ENCODE assay signal across 17 cellular contexts in the genomic region with DNA sequence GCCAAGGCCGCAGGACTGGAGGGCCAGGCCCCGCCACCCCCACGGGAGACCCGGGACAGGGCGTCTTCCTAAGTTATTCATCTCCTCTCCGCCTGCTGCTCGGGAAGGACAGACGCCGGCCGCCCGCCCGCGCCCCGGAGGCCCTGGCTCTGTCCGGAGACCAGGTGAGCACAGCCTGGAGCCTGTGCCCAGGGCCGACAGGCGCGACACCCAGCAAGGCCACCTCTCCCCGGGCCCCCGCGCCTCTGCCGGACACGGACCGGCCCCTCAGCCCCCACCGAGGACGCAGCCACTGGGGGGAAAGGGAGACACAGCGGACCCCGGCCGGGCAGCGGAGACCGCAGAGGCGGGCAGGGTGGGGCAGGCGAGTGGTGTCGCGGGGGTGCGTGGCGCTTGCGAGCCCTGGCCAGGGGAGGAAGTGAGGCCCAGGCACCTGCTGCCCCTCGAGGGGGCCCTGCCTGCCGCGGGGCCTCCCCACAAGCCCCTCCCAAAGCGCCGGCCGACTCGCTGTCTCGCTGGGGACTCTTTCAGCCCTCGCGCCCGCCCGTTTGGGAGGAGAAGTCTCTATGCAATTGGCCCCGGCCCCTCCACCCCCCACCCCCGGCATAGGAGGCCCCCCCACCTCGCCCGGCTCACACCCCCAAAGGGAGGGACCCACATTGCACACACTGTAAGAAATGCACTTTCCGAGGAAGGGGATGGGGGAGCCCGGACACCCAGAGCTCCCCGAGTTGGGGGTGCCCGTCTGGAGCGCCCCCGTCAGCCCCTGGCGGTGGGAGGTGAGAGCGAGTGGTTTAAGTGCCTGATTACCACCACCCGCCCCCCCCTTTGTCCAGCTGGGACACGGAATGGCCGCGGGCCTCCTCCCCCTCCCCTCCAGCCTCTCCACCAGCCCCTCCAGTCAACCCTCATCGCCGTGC. TPM values are rescaled to one million over a fixed set of nuclear protein-coding genes. Genes with fewer than 3 reads are reported as not detected.
DNase-seq lines count a peak whose midpoint lies in the region; ATAC-seq and TF ChIP-seq lines count a peak whose summit lies in the region.
"Had no signal": no experiment of that assay in that cellular context is flagged by ENCODE, and none has a peak within 500 bp of the region (broad histone marks: within the 10 kb centered on the region; RNA-seq: fewer than 3 reads in every experiment).

No MANE protein-coding gene starts in this region.

- H3K27me3 ChIP-seq in breast epithelium (no peaks in the 10 kb centered on the region), gastrocnemius medialis (no peaks in the 10 kb centered on the region), PC-9 (ENCODE audit: insufficient read depth, low read depth) (no peaks in the 10 kb centered on the region), body of pancreas (no peaks in the 10 kb centered on the region)

- in situ Hi-C loops in gastrocnemius medialis (cut with MboI; ENCODE audit: low sequenced_read_pairs in 4 of 4): no loop called here

- TF ChIP-seq POLR2A in breast epithelium (IDR thresholded peaks at IDR 0.05) (no peak), gastrocnemius medialis (IDR thresholded peaks at IDR 0.05) (no peak), body of pancreas (IDR thresholded peaks at IDR 0.05) (no peak)

- BruUV-seq in PC-9 (replicated peaks; lab: Mats Ljungman, UMichigan): no TSS peak

- intact Hi-C loops in breast epithelium (cut with DNase I; ENCODE audit: low total_unique reads): loop anchor here (10.0 kb wide), 1 partner anchor 138 kb away; no protein-coding TSS in a partner anchor
- intact Hi-C loops in gastrocnemius medialis (cut with DNase I; ENCODE audit: low total_unique reads): no loop called here
- intact Hi-C loops in left colon (cut with DNase I, micrococcal nuclease): no loop called here
- intact Hi-C loops in PC-9 (cut with micrococcal nuclease; ENCODE audit: unreplicated experiment): no loop called here
- intact Hi-C loops in body of pancreas (cut with DNase I): no loop called here

- no peaks in the 10 kb centered on the region for H3K9me3 ChIP-seq in HEK293 (ENCODE audit: control insufficient read depth, insufficient read depth, low read depth, low read length)
- H3K9me3 ChIP-seq in breast epithelium: no peaks in the 10 kb centered on the region
- no peaks in the 10 kb centered on the region for H3K9me3 ChIP-seq in gastrocnemius medialis
- H3K9me3 ChIP-seq in PC-9 (ENCODE audit: insufficient read depth, low read depth): no peaks in the 10 kb centered on the region
- no peaks in the 10 kb centered on the region for H3K9me3 ChIP-seq in body of pancreas

- H3K4me2 ChIP-seq in PC-9: no peak overlapping the region

- H3K4me1 ChIP-seq in HEK293 (ENCODE audit: control insufficient read depth, insufficient read depth, low read length) (peaks cover 5% of the 10 kb centered on the region; the same call in 1 of the 2 replicates), breast epithelium (peaks cover 0 to 4% of the 10 kb centered on the region in 2 donors), gastrocnemius medialis (peaks cover 10 to 25% of the 10 kb centered on the region in 2 donors), PC-9 (replicated peaks; ENCODE audit: insufficient read depth) (no peaks in the 10 kb centered on the region), body of pancreas (peaks cover 27% of the 10 kb centered on the region)

- WGBS in body of pancreas, 2 donors: 86 to 91% methylated on average over 32 to 43 of the region's 68 CpGs

- H3K36me3 ChIP-seq in HEK293 (ENCODE audit: control insufficient read depth in 2 of 2, insufficient read depth in 1 of 2, low read length in 2 of 2): peaks cover 0 to 3% of the 10 kb centered on the region in 2 experiments; a peak in 2 of 3 replicates
- H3K36me3 ChIP-seq in breast epithelium: no peaks in the 10 kb centered on the region
- H3K36me3 ChIP-seq in gastrocnemius medialis: peaks cover 0 to 32% of the 10 kb centered on the region in 2 donors
- H3K36me3 ChIP-seq in PC-9 (ENCODE audit: low read depth): no peaks in the 10 kb centered on the region
- H3K36me3 ChIP-seq in body of pancreas (replicated peaks in 1 of 2; ENCODE audit: insufficient read depth in 1 of 2, low read depth in 2 of 2): peaks cover 8% of the 10 kb centered on the region in 2 donors

- DNase-seq in breast epithelium (ENCODE audit: low spot score in 2 of 2) (no peak), iPS-NIHi11 (ENCODE audit: low spot score) (peak; percentile 54), gastrocnemius medialis (peak in 1 of 2 donors; percentile 26), left colon (no peak), PC-9 (no peak), NCI-H526 treated with DMSO at 0.1 percent for 48 hours (lab: John Stamatoyannopoulos, UW) (no peak), body of pancreas (no peak)
- DNase-seq: activated B cell treated with CpG ODN at 0.5 μM for 24 hours; CD4-positive, alpha-beta memory T cell; GM23248; kidney glomerular epithelial cell; NCI-H1417 treated with DMSO at 0.1 percent for 48 hours; NCI-H2171 treated with DMSO at 0.1 percent for 48 hours; NCI-H82 had no signal

- H3K27ac ChIP-seq in HEK293 (ENCODE audit: extremely low read depth, low read depth, low read length) (no peak overlapping the region), breast epithelium (peak overlapping the region; percentile 15 to 61), gastrocnemius medialis (peak overlapping the region; percentile 18 to 82 (median 56)), PC-9 (no peak overlapping the region), body of pancreas (no peak overlapping the region)
- H3K27ac ChIP-seq: GM23248 had no signal

- H2AFZ ChIP-seq in PC-9: no peak overlapping the region
- H2AFZ ChIP-seq: GM23248 had no signal

- no peaks in the 10 kb centered on the region for H4K20me1 ChIP-seq in PC-9 (ENCODE audit: insufficient read depth)

- no peak overlapping the region for H3K4me3 ChIP-seq in HEK293 (ENCODE audit: low read depth, low read length)
- H3K4me3 ChIP-seq in breast epithelium: no peak overlapping the region
- H3K4me3 ChIP-seq in gastrocnemius medialis: no peak overlapping the region
- no peak overlapping the region for H3K4me3 ChIP-seq in PC-9
- no peak overlapping the region for H3K4me3 ChIP-seq in body of pancreas
- H3K4me3 ChIP-seq: GM23248 had no signal

- H3K79me2 ChIP-seq in PC-9 (ENCODE audit: low read depth): no peaks in the 10 kb centered on the region

- ATAC-seq in gastrocnemius medialis: no peak
- no peak for ATAC-seq in left colon
- no peak for ATAC-seq in body of pancreas
- ATAC-seq: activated T-helper 17 cell treated with anti-CD3 and anti-CD28 coated beads, Interleukin-2, amount 50 U/mL, for 72 hours had no signal

- H3K9me2 ChIP-seq in PC-9 (ENCODE audit: insufficient read depth): no peaks in the 10 kb centered on the region

- CTCF ChIA-PET in HEK293 (lab: Yijun Ruan, JAX) (interaction anchor here (1.6 kb wide), 1 partner anchor 32 kb away, joined by 4 read pairs; no protein-coding TSS in a partner anchor), PC-9 (lab: Charles Lee) (no interaction called here)

- TF ChIP-seq CTCF in HEK293 (tag by site-specific recombination; IDR thresholded peaks at IDR 0.05) (no peak), breast epithelium (IDR thresholded peaks at IDR 0.05) (no peak), gastrocnemius medialis (IDR thresholded peaks at IDR 0.05 in 4 of 5, conservative IDR thresholded peaks at IDR 0.05 in 1 of 5) (no peak), PC-9 (conservative IDR thresholded peaks at IDR 0.05) (no peak), body of pancreas (IDR thresholded peaks at IDR 0.05) (no peak)

- 0 out of 2 replicates have a peak, but pooled peaks cover 3% of the 10 kb centered on the region for H3F3A ChIP-seq in PC-9 (ENCODE audit: insufficient read depth, low read depth)

- POLR2A ChIA-PET in HEK293 (lab: Yijun Ruan, JAX): no interaction called here
- POLR2A ChIA-PET in PC-9 (lab: Charles Lee; ENCODE audit: unreplicated experiment): no interaction called here

TF ChIP-seq in HEK293, 187 proteins besides CTCF, POLR2A, EP300 and RAD21:
- peak; percentile 20; the same call in 1 of the 2 replicates for TF ChIP-seq ZNF341 (tag by site-specific recombination; IDR thresholded peaks at IDR 0.05; ENCODE audit: low read depth)
- TF ChIP-seq, protein P1, sequence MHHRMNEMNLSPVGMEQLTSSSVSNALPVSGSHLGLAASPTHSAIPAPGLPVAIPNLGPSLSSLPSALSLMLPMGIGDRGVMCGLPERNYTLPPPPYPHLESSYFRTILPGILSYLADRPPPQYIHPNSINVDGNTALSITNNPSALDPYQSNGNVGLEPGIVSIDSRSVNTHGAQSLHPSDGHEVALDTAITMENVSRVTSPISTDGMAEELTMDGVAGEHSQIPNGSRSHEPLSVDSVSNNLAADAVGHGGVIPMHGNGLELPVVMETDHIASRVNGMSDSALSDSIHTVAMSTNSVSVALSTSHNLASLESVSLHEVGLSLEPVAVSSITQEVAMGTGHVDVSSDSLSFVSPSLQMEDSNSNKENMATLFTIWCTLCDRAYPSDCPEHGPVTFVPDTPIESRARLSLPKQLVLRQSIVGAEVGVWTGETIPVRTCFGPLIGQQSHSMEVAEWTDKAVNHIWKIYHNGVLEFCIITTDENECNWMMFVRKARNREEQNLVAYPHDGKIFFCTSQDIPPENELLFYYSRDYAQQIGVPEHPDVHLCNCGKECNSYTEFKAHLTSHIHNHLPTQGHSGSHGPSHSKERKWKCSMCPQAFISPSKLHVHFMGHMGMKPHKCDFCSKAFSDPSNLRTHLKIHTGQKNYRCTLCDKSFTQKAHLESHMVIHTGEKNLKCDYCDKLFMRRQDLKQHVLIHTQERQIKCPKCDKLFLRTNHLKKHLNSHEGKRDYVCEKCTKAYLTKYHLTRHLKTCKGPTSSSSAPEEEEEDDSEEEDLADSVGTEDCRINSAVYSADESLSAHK (tag by site-specific recombination; IDR thresholded peaks at IDR 0.05): no peak

RNA-seq across cellular contexts. Expression of a gene that starts 17.0 kb away (rescaled TPM):
- total RNA-seq in breast epithelium: 1 to 10 TPM in 2 of 3 donors, not detected in 1; 2.0 to 6.7 TPM
- not detected for total RNA-seq in gastrocnemius medialis
- total RNA-seq in left colon: 10 to 100 TPM; 42.0 to 45.8 TPM
- not detected in 2 replicates for total RNA-seq in PC-9 (2021)
- total RNA-seq in body of pancreas: 10 to 100 TPM in 1 of 2 donors, 1 to 10 TPM in 1; 7.6 to 11.4 TPM
- total RNA-seq: activated B cell treated with CpG ODN at 0.5 μM for 24 hours; CD4-positive, alpha-beta memory T cell; GM23248 had no signal

RNA-seq across cellular contexts. Expression of a gene that starts 19.9 kb away (rescaled TPM):
- total RNA-seq in breast epithelium: not detected
- total RNA-seq in gastrocnemius medialis: not detected
- total RNA-seq in left colon: 1 to 10 TPM; 6.0 to 6.1 TPM
- total RNA-seq in PC-9 (2021): not detected in 2 replicates
- not detected for total RNA-seq in body of pancreas
- total RNA-seq: activated B cell treated with CpG ODN at 0.5 μM for 24 hours; activated CD8-positive, alpha-beta memory T cell treated with anti-CD3 and anti-CD28 coated beads for 36 hours; activated T-helper 17 cell treated with anti-CD3 and anti-CD28 coated beads, Interleukin-2, amount 50 U/mL, for 72 hours; CD4-positive, alpha-beta memory T cell; GM23248 had no signal

RNA-seq across cellular contexts. Expression of a gene that starts 37.2 kb away (rescaled TPM):
- total RNA-seq in breast epithelium (10 to 100 TPM; 11.6 to 13.4 (median 12.2) TPM), gastrocnemius medialis (10 to 100 TPM; 15.3 to 59.5 (median 42.8) TPM), left colon (10 to 100 TPM in 1 of 2 donors, 1 to 10 TPM in 1; 8.8 to 13.6 TPM), PC-9 (2021) (7.7 and 11.7 TPM in 2 replicates), body of pancreas (10 to 100 TPM in 1 of 2 donors, 1 to 10 TPM in 1; 9.3 to 17.5 TPM)

RNA-seq across cellular contexts. Expression of a gene that starts 42.8 kb away (rescaled TPM):
- total RNA-seq in breast epithelium (10 to 100 TPM; 15.8 to 28.7 (median 26.5) TPM), gastrocnemius medialis (10 to 100 TPM; 15.9 to 32.0 (median 21.0) TPM), left colon (10 to 100 TPM; 39.7 to 47.2 TPM), PC-9 (2021) (57.0 and 60.4 TPM in 2 replicates), body of pancreas (10 to 100 TPM; 16.6 to 20.1 TPM)

Comparison
In these comparisons a context has a peak if more than half of its experiments do, and no peak if none do; other contexts are left out.
1. H3K27ac ChIP-seq: peak in breast epithelium (2 of 2) and gastrocnemius medialis (4 of 4); none in HEK293 (single experiment), PC-9 (single experiment) and body of pancreas (0 of 4).